17 cellular contexts compared by ENCODE assay signal in genomic region chr5:179271301-179271650, GRCh38.
DNase-seq lines count a peak whose midpoint lies in the region; ATAC-seq and TF ChIP-seq lines count a peak whose summit lies in the region.
"Had no signal": no experiment of that assay in that cellular context is flagged by ENCODE, and none has a peak within 500 bp of the region (broad histone marks: within the 10 kb centered on the region; RNA-seq: fewer than 3 reads in every experiment).

No MANE protein-coding gene starts in this region.

- no peak overlapping the region for H2AFZ ChIP-seq in neuronal stem cell (ENCODE audit: low read length)

- no peaks in the 10 kb centered on the region for H3K36me3 ChIP-seq in esophagus squamous epithelium
- no peaks in the 10 kb centered on the region for H3K36me3 ChIP-seq in neuronal stem cell (replicated peaks in 1 of 2; ENCODE audit: control insufficient read depth in 2 of 2, insufficient read depth in 2 of 2, low read length in 2 of 2)
- no peaks in the 10 kb centered on the region for H3K36me3 ChIP-seq in transverse colon
- H3K36me3 ChIP-seq: adrenal gland had no signal

- H3K27ac ChIP-seq in esophagus squamous epithelium (peak overlapping the region in 3 of 4 donors; percentile 49 to 75 (median 59)), neuronal stem cell (replicated peaks; ENCODE audit: low read length) (no peak overlapping the region), transverse colon (peak overlapping the region in 3 of 4 donors; percentile 24 to 33 (median 26))
- H3K27ac ChIP-seq: A549 had no signal

- no peak overlapping the region for H3K4me2 ChIP-seq in neuronal stem cell (ENCODE audit: insufficient read depth, low read length, poor library complexity, severe bottlenecking)
- H3K4me2 ChIP-seq: A549 had no signal

- H2BK5ac ChIP-seq in neuronal stem cell (ENCODE audit: low read length) = no peak overlapping the region

- H2BK120ac ChIP-seq in neuronal stem cell (ENCODE audit: low read depth, low read length) = no peak overlapping the region

- H3K4me3 Mint-ChIP-seq in activated naive CD4-positive, alpha-beta T cell treated with anti-CD3 and anti-CD28 coated beads for 36 hours = no peak overlapping the region
- H3K4me3 Mint-ChIP-seq: activated CD4-positive, alpha-beta memory T cell treated with anti-CD3 and anti-CD28 coated beads for 36 hours; CD4-positive, alpha-beta T cell; central memory CD8-positive, alpha-beta T cell had no signal

- TF ChIP-seq POLR2A in esophagus squamous epithelium (IDR thresholded peaks at IDR 0.05) = no peak
- no peak for TF ChIP-seq POLR2A in transverse colon (IDR thresholded peaks at IDR 0.05)

- ATAC-seq in GM19328 (IDR thresholded peaks at IDR 0.05; ENCODE audit: unreplicated experiment) = no peak
- ATAC-seq: A549 had no signal

- H3K4me1 ChIP-seq in esophagus squamous epithelium (peaks cover 0 to 94% (median 31%) of the 10 kb centered on the region in 3 donors), neuronal stem cell (ENCODE audit: control insufficient read depth in 2 of 2, insufficient read depth in 1 of 2, low read depth in 1 of 2, low read length in 2 of 2) (peaks cover 0 to 6% of the 10 kb centered on the region in 2 donors), transverse colon (peaks cover 0 to 23% (median 5%) of the 10 kb centered on the region in 4 donors)
- H3K4me1 ChIP-seq: A549 had no signal

- H3K23ac ChIP-seq in neuronal stem cell (ENCODE audit: low read depth, low read length, poor library complexity) = no peak overlapping the region

- peak overlapping the region; percentile 73 for H2AK5ac ChIP-seq in neuronal stem cell (ENCODE audit: low read depth, low read length)

- in situ Hi-C loops in transverse colon (cut with MboI; ENCODE audit: low pct_ligation_motif_present in 1 of 4, low pct_unique_long_range_greater_than_20kb in 1 of 4, low sequenced_read_pairs in 3 of 4) = no loop called here

- WGBS in esophagus squamous epithelium, 2 donors = 86% methylated on average over 1 of the region's 9 CpGs; no CpG with 5 or more reads in 1 of the 2 donors
- WGBS in neuronal stem cell (ENCODE audit: extremely low coverage in 2 of 2, insufficient read length in 2 of 2, insufficient replicate concordance in 1 of 2), 2 donors = no CpG with 5 or more reads among the region's 9 CpGs
- 58% methylated on average over 9 of the region's 9 CpGs; no CpG with 5 or more reads in 1 of the 2 donors for WGBS in transverse colon (ENCODE audit: low coverage in 1 of 2), 2 donors

- H3K27me3 ChIP-seq in esophagus squamous epithelium (peaks cover 0 to 7% (median 0%) of the 10 kb centered on the region in 4 donors), neuronal stem cell (ENCODE audit: control insufficient read depth in 3 of 3, insufficient read depth in 3 of 3, low read depth in 1 of 3, low read length in 3 of 3) (no peaks in the 10 kb centered on the region), transverse colon (no peaks in the 10 kb centered on the region)
- H3K27me3 ChIP-seq: adrenal gland had no signal

- H4K91ac ChIP-seq in neuronal stem cell (ENCODE audit: low read depth, low read length, poor library complexity) = no peak overlapping the region

- H3K27ac Mint-ChIP-seq in activated naive CD4-positive, alpha-beta T cell treated with anti-CD3 and anti-CD28 coated beads for 36 hours = no peak overlapping the region
- H3K27ac Mint-ChIP-seq: activated CD4-positive, alpha-beta memory T cell treated with anti-CD3 and anti-CD28 coated beads for 36 hours; CD4-positive, alpha-beta T cell had no signal

- H3K4ac ChIP-seq in neuronal stem cell (ENCODE audit: low read length) = no peak overlapping the region

- no peaks in the 10 kb centered on the region for H3K27me3 Mint-ChIP-seq in activated naive CD4-positive, alpha-beta T cell treated with anti-CD3 and anti-CD28 coated beads for 36 hours (ENCODE audit: low read depth)
- H3K27me3 Mint-ChIP-seq: activated CD4-positive, alpha-beta memory T cell treated with anti-CD3 and anti-CD28 coated beads for 36 hours; CD4-positive, alpha-beta T cell had no signal

- H3K14ac ChIP-seq in neuronal stem cell (ENCODE audit: low read length) = no peak overlapping the region

- CTCF ChIA-PET in activated naive CD4-positive, alpha-beta T cell treated with anti-CD3 and anti-CD28 coated beads for 36 hours (lab: Charles Lee) = no interaction called here

- TF ChIP-seq EP300 in transverse colon (IDR thresholded peaks at IDR 0.05; ENCODE audit: low read depth) = no peak

- H3K9ac ChIP-seq in neuronal stem cell (ENCODE audit: low read depth, low read length, poor library complexity) = no peak overlapping the region

- H2BK12ac ChIP-seq in neuronal stem cell (ENCODE audit: low read length) = no peak overlapping the region

- no peaks in the 10 kb centered on the region for H3K9me3 ChIP-seq in esophagus squamous epithelium
- H3K9me3 ChIP-seq in neuronal stem cell (replicated peaks in 1 of 2; ENCODE audit: control insufficient read depth in 2 of 2, insufficient read depth in 1 of 2, low read depth in 1 of 2, low read length in 2 of 2) = peaks cover 0 to 3% of the 10 kb centered on the region in 2 donors
- no peaks in the 10 kb centered on the region for H3K9me3 ChIP-seq in transverse colon
- H3K9me3 ChIP-seq: adrenal gland had no signal

- DNase-seq in activated naive CD4-positive, alpha-beta T cell treated with anti-CD3 and anti-CD28 coated beads, Interleukin-2, amount 50 U/mL, for 16 hours = peak; percentile 2
- DNase-seq in activated naive CD4-positive, alpha-beta T cell treated with anti-CD3 and anti-CD28 coated beads for 36 hours = no peak
- DNase-seq in esophagus squamous epithelium (lab: John Stamatoyannopoulos, UW) (no peak), neuronal stem cell (ENCODE audit: low spot score) (no peak), transverse colon (no peak), NCI-H187 treated with DMSO at 0.1 percent for 48 hours (lab: John Stamatoyannopoulos, UW) (no peak), D341Med (ENCODE audit: low spot score) (no peak)
- DNase-seq: activated CD4-positive, alpha-beta memory T cell treated with anti-CD3 and anti-CD28 coated beads for 36 hours; activated T-cell treated with anti-CD3 and anti-CD28 coated beads, Interleukin-2, amount 50 U/mL, for 48 hours; CD4-positive, alpha-beta T cell; DMS79 treated with DMSO at 0.1 percent for 48 hours; effector CD8-positive, alpha-beta T cell; NCI-H146 had no signal

- H4K8ac ChIP-seq in neuronal stem cell (ENCODE audit: low read depth, low read length) = no peak overlapping the region

- peaks cover 5% of the 10 kb centered on the region for H3K79me1 ChIP-seq in neuronal stem cell (ENCODE audit: low read depth, low read length)

- H3K4me3 ChIP-seq in esophagus squamous epithelium (no peak overlapping the region), neuronal stem cell (ENCODE audit: low read length in 2 of 2) (no peak overlapping the region), transverse colon (no peak overlapping the region)
- H3K4me3 ChIP-seq: A549, adrenal gland had no signal

- no peaks in the 10 kb centered on the region for H3K4me1 Mint-ChIP-seq in activated naive CD4-positive, alpha-beta T cell treated with anti-CD3 and anti-CD28 coated beads for 36 hours (ENCODE audit: low read depth)
- H3K4me1 Mint-ChIP-seq: central memory CD8-positive, alpha-beta T cell had no signal

- no peak overlapping the region for H2BK15ac ChIP-seq in neuronal stem cell (ENCODE audit: low read length)

- intact Hi-C loops in activated naive CD4-positive, alpha-beta T cell treated with anti-CD3 and anti-CD28 coated beads for 36 hours (cut with micrococcal nuclease) = no loop called here
- intact Hi-C loops in esophagus squamous epithelium (cut with DNase I) = no loop called here
- intact Hi-C loops in transverse colon (cut with DNase I; ENCODE audit: low total_unique reads) = no loop called here

- H3K36me3 Mint-ChIP-seq in activated naive CD4-positive, alpha-beta T cell treated with anti-CD3 and anti-CD28 coated beads for 36 hours (ENCODE audit: low read depth) = no peaks in the 10 kb centered on the region
- H3K36me3 Mint-ChIP-seq: activated CD4-positive, alpha-beta memory T cell treated with anti-CD3 and anti-CD28 coated beads for 36 hours had no signal

- no peaks in the 10 kb centered on the region for H3K9me3 Mint-ChIP-seq in activated naive CD4-positive, alpha-beta T cell treated with anti-CD3 and anti-CD28 coated beads for 36 hours
- H3K9me3 Mint-ChIP-seq: activated CD4-positive, alpha-beta memory T cell treated with anti-CD3 and anti-CD28 coated beads for 36 hours; CD4-positive, alpha-beta T cell; central memory CD8-positive, alpha-beta T cell had no signal

- TF ChIP-seq CTCF in esophagus squamous epithelium (IDR thresholded peaks at IDR 0.05) (no peak), transverse colon (IDR thresholded peaks at IDR 0.05) (no peak)

- H3K18ac ChIP-seq in neuronal stem cell (ENCODE audit: low read length) = peak overlapping the region; percentile 21
